Comparison of ENCODE assay signal across 13 cellular contexts in genomic region chr4:38565271-38566199, GRCh38.
DNase-seq lines count a peak whose midpoint lies in the region; ATAC-seq, FAIRE-seq and TF ChIP-seq lines count a peak whose summit lies in the region.
"Had no signal": no experiment of that assay in that cellular context is flagged by ENCODE, and none has a peak within 500 bp of the region (broad histone marks: within the 10 kb centered on the region; RNA-seq: fewer than 3 reads in every experiment).

No MANE protein-coding gene starts in this region.

- ATAC-seq in heart right ventricle (peak in 4 of 8 donors; percentile 21 to 55 (median 34)), gastroesophageal sphincter (peak; percentile 40)
- ATAC-seq: activated CD8-positive, alpha-beta memory T cell treated with anti-CD3 and anti-CD28 coated beads, Interleukin-2, amount 10 ng/mL, durations not matched to agents 7 days and 5 days; HCT116; left lobe of liver had no signal

- no peak overlapping the region for H3K4me3 ChIP-seq in heart right ventricle
- H3K4me3 ChIP-seq in right atrium auricular region, result no peak overlapping the region
- no peak overlapping the region for H3K4me3 ChIP-seq in gastroesophageal sphincter
- H3K4me3 ChIP-seq in kidney (ENCODE audit: low read length in 2 of 2), result no peak overlapping the region
- H3K4me3 ChIP-seq: BLaER1, coronary artery had no signal

- peak overlapping the region in 4 of 10 donors; percentile 13 to 50 (median 35) for H3K27ac ChIP-seq in heart right ventricle
- peak overlapping the region in 1 of 2 donors; percentile 16 for H3K27ac ChIP-seq in right atrium auricular region
- H3K27ac ChIP-seq in VCaP, result peak overlapping the region; percentile 90
- peak overlapping the region in 3 of 4 donors; percentile 24 to 68 (median 44) for H3K27ac ChIP-seq in gastroesophageal sphincter
- peak overlapping the region in 1 of 2 donors; percentile 56 for H3K27ac ChIP-seq in kidney (ENCODE audit: low read depth in 2 of 2, low read length in 2 of 2)
- H3K27ac ChIP-seq: BLaER1, coronary artery had no signal

- H3K27me3 ChIP-seq in heart right ventricle (no peaks in the 10 kb centered on the region), right atrium auricular region (no peaks in the 10 kb centered on the region), gastroesophageal sphincter (no peaks in the 10 kb centered on the region)
- H3K27me3 ChIP-seq: BLaER1 had no signal

- H3K36me3 ChIP-seq in heart right ventricle (no peaks in the 10 kb centered on the region), right atrium auricular region (no peaks in the 10 kb centered on the region), gastroesophageal sphincter (no peaks in the 10 kb centered on the region), kidney (ENCODE audit: control insufficient read depth in 1 of 2, insufficient read depth in 2 of 2, low read length in 2 of 2) (no peaks in the 10 kb centered on the region)
- H3K36me3 ChIP-seq: BLaER1 had no signal

- peak; percentile 13 to 30 for DNase-seq in heart right ventricle
- no peak for DNase-seq in right atrium auricular region (ENCODE audit: low spot score)
- DNase-seq in urothelium cell line (ENCODE audit: low spot score), result peak; percentile 33
- no peak for DNase-seq in NCI-H2107 (lab: John Stamatoyannopoulos, UW)
- DNase-seq in frontal cortex (ENCODE audit: low spot score in 2 of 2), result no peak
- DNase-seq in kidney, result no peak
- DNase-seq: activated CD8-positive, alpha-beta memory T cell treated with anti-CD3 and anti-CD28 coated beads, Interleukin-2, amount 10 ng/mL, durations not matched to agents 7 days and 5 days had no signal

- intact Hi-C loops in heart right ventricle (cut with DNase I) (no loop called here), kidney (cut with DNase I) (no loop called here)

- WGBS in heart right ventricle, 2 donors, result 59 to 60% methylated on average over 12 of the region's 12 CpGs
- WGBS in gastroesophageal sphincter (ENCODE audit: low coverage in 1 of 2), 2 donors, result 41 to 44% methylated on average over 11 of the region's 12 CpGs

- H3K9ac ChIP-seq in kidney (ENCODE audit: low read length in 2 of 2), result no peak overlapping the region
- H3K9ac ChIP-seq: BLaER1 had no signal

- H3K9me3 ChIP-seq in heart right ventricle, result peaks cover 0 to 4% (median 0%) of the 10 kb centered on the region in 11 donors
- no peaks in the 10 kb centered on the region for H3K9me3 ChIP-seq in right atrium auricular region
- no peaks in the 10 kb centered on the region for H3K9me3 ChIP-seq in gastroesophageal sphincter
- H3K9me3 ChIP-seq in kidney (ENCODE audit: control insufficient read depth in 1 of 2, low read length in 2 of 2), result no peaks in the 10 kb centered on the region
- H3K9me3 ChIP-seq: BLaER1 had no signal

- no peak for FAIRE-seq in urothelium cell line (lab: Jason Lieb, UNC)
- FAIRE-seq in frontal cortex (lab: Jason Lieb, UNC), result no peak
- no peak for FAIRE-seq in kidney (lab: Jason Lieb, UNC)

- TF ChIP-seq POLR2A in gastroesophageal sphincter (IDR thresholded peaks at IDR 0.05), result no peak

- TF ChIP-seq CTCF in heart right ventricle (IDR thresholded peaks at IDR 0.05), result no peak
- TF ChIP-seq CTCF in right atrium auricular region (IDR thresholded peaks at IDR 0.05), result no peak
- TF ChIP-seq CTCF in VCaP (conservative IDR thresholded peaks at IDR 0.05), result no peak
- no peak for TF ChIP-seq CTCF in gastroesophageal sphincter (IDR thresholded peaks at IDR 0.05)
- no peak for TF ChIP-seq CTCF in kidney (IDR thresholded peaks at IDR 0.05; ENCODE audit: borderline replicate concordance, extremely low read depth, insufficient read depth)

- H3K4me1 ChIP-seq in heart right ventricle (peaks cover 0 to 44% (median 33%) of the 10 kb centered on the region in 9 donors), right atrium auricular region (peaks cover 0 to 31% of the 10 kb centered on the region in 2 donors), gastroesophageal sphincter (peaks cover 11 to 47% (median 28%) of the 10 kb centered on the region in 3 donors), kidney (ENCODE audit: control insufficient read depth in 1 of 2, insufficient read depth in 1 of 2, low read depth in 1 of 2, low read length in 2 of 2) (no peaks in the 10 kb centered on the region)
- H3K4me1 ChIP-seq: BLaER1 had no signal

- TF ChIP-seq EP300 in gastroesophageal sphincter (IDR thresholded peaks at IDR 0.05), result no peak

Comparison
In these comparisons a context has a peak if more than half of its experiments do, and no peak if none do; other contexts are left out.
1. DNase-seq: peak in heart right ventricle (2 of 2) and urothelium cell line (single experiment); none in right atrium auricular region (single experiment), NCI-H2107 (single experiment), frontal cortex (0 of 2) and kidney (single experiment).